Comparison of ENCODE assay signal across 9 cellular contexts in genomic region chr3:152268501-152269422, GRCh38. TPM values are rescaled to one million over a fixed set of nuclear protein-coding genes. Genes with fewer than 3 reads are reported as not detected.
DNase-seq lines count a peak whose midpoint lies in the region; ATAC-seq, FAIRE-seq and TF ChIP-seq lines count a peak whose summit lies in the region.
"Had no signal": no experiment of that assay in that cellular context is flagged by ENCODE, and none has a peak within 500 bp of the region (broad histone marks: within the 10 kb centered on the region; RNA-seq: fewer than 3 reads in every experiment).

MBNL1 (plus strand) TSS chr3:152268929; CDS start chr3:152300194, 31,265 bp downstream.

- no peaks in the 10 kb centered on the region for H3K27me3 Mint-ChIP-seq in dendritic cell treated with granulocyte-macrophage colony-stimulating factor and Interleukin-4, amounts not matched to agents 40 ng/mL and 50 ng/mL, for 4 days

- 0% methylated on average over 11 of the region's 89 CpGs for WGBS in HepG2 (ENCODE audit: low lambda C conversion rate)

- TF ChIP-seq EP300 in HepG2 (IDR thresholded peaks at IDR 0.05; ENCODE audit: low read depth in 2 of 2, low read length in 2 of 2) (no peak), HepG2 (CRISPR knock-in tag; IDR thresholded peaks at IDR 0.05; ENCODE audit: borderline replicate concordance) (0 out of 2 replicates have a peak, but pooled peaks have one; percentile 38)

- H3K27ac ChIP-seq in BLaER1: peak within 1 kb of the TSS; percentile 97
- H3K27ac ChIP-seq in HepG2 (ENCODE audit: extremely low read length, insufficient read depth, low read length): peak within 1 kb of the TSS; percentile 97

- FAIRE-seq in HepG2 (lab: Jason Lieb, UNC): no peak
- FAIRE-seq: TTC549 had no signal

- TF ChIP-seq RAD21 in HepG2 (CRISPR knock-in tag; IDR thresholded peaks at IDR 0.05): 0 out of 2 replicates have a peak, but pooled peaks have one; percentile 10

- POLR2A ChIA-PET in HepG2 (lab: Yijun Ruan, JAX): interaction anchor here (0.6 to 2.4 kb wide), 14 partner anchors 8 to 175 kb away, joined by 3 to 17 read pairs (median 6); no protein-coding TSS in a partner anchor

- in situ Hi-C loops in HepG2 (cut with HindIII; ENCODE audit: extremely low pct_ligation_motif_present, low pct_unique_long_range_greater_than_20kb): no loop called here

- TF ChIP-seq CTCF in HepG2 (CRISPR knock-in tag; IDR thresholded peaks at IDR 0.05): no peak

- DNase-seq in NCI-H748 treated with DMSO at 0.1 percent for 48 hours (lab: John Stamatoyannopoulos, UW) (peak; percentile 27), HepG2 (ENCODE audit: low spot score) (peak; percentile 70)
- DNase-seq in activated CD4-positive, alpha-beta T cell treated with anti-CD3 and anti-CD28 coated beads, Interleukin-2, amount 50 U/mL, for 48 hours: peak; percentile 83 to 87
- DNase-seq in stimulated activated CD4-positive, alpha-beta T cell treated with anti-CD3 and anti-CD28 coated beads, Interleukin-4, amount 100 ng/mL, for 1 hour: peak; percentile 77

- H3K4me1 Mint-ChIP-seq in dendritic cell treated with granulocyte-macrophage colony-stimulating factor and Interleukin-4, amounts not matched to agents 40 ng/mL and 50 ng/mL, for 4 days (ENCODE audit: low read depth): peaks cover 51% of the 10 kb centered on the region

- CTCF ChIA-PET in HepG2 (lab: Yijun Ruan, JAX; ENCODE audit: low intra/inter-chr PET ratio, low total read pairs): interaction anchor here (0.7 kb wide), 1 partner anchor 175 kb away, joined by 3 read pairs; no protein-coding TSS in a partner anchor

- H3K9me3 ChIP-seq in BLaER1 (no peaks in the 10 kb centered on the region), HepG2 (ENCODE audit: low read length) (no peaks in the 10 kb centered on the region)

- intact Hi-C loops in dendritic cell treated with granulocyte-macrophage colony-stimulating factor and Interleukin-4, amounts not matched to agents 40 ng/mL and 50 ng/mL, for 4 days (cut with micrococcal nuclease): loop anchor here (2.0 kb wide), 2 partner anchors 24 to 64 kb away; no protein-coding TSS in a partner anchor
- intact Hi-C loops in HepG2 (cut with micrococcal nuclease; ENCODE audit: unreplicated experiment): loop anchor here (1.0 to 2.0 kb wide), 2 partner anchors 30 to 176 kb away; no protein-coding TSS in a partner anchor

- H3K4me3 Mint-ChIP-seq in dendritic cell treated with granulocyte-macrophage colony-stimulating factor and Interleukin-4, amounts not matched to agents 40 ng/mL and 50 ng/mL, for 4 days: peak within 1 kb of the TSS; percentile 96

- peaks cover 44% of the 10 kb centered on the region for H3K79me2 ChIP-seq in HepG2 (ENCODE audit: insufficient read depth, low read length)

- H3K36me3 Mint-ChIP-seq in dendritic cell treated with granulocyte-macrophage colony-stimulating factor and Interleukin-4, amounts not matched to agents 40 ng/mL and 50 ng/mL, for 4 days (ENCODE audit: low read depth): peaks cover 48% of the 10 kb centered on the region

- peak; percentile 66 for ATAC-seq in GM19372 (IDR thresholded peaks at IDR 0.05; ENCODE audit: low read depth, unreplicated experiment)
- peak; percentile 63 for ATAC-seq in HG03520 (IDR thresholded peaks at IDR 0.05; ENCODE audit: unreplicated experiment)
- ATAC-seq in HepG2: peak; percentile 81

- H3K27ac Mint-ChIP-seq in dendritic cell treated with granulocyte-macrophage colony-stimulating factor and Interleukin-4, amounts not matched to agents 40 ng/mL and 50 ng/mL, for 4 days: peak within 1 kb of the TSS; percentile 97

- H3K4me1 ChIP-seq in BLaER1: peaks cover 27% of the 10 kb centered on the region
- peaks cover 56% of the 10 kb centered on the region for H3K4me1 ChIP-seq in HepG2 (ENCODE audit: insufficient read depth, low read length)

- H3K36me3 ChIP-seq in BLaER1 (no peaks in the 10 kb centered on the region), HepG2 (replicated peaks in 1 of 2; ENCODE audit: control insufficient read depth in 1 of 2, insufficient read depth in 2 of 2, low read length in 2 of 2) (no peaks in the 10 kb centered on the region)

- no peaks in the 10 kb centered on the region for H3K27me3 ChIP-seq in BLaER1
- no peaks in the 10 kb centered on the region for H3K27me3 ChIP-seq in HepG2 (ENCODE audit: control insufficient read depth in 1 of 2, insufficient read depth in 2 of 2, low read length in 2 of 2)

- peak within 1 kb of the TSS; percentile 93 for H3K9ac ChIP-seq in BLaER1
- H3K9ac ChIP-seq in HepG2 (ENCODE audit: insufficient read depth, low read depth, low read length): peak within 1 kb of the TSS; percentile 94

- peak within 1 kb of the TSS; percentile 42 for H2AFZ ChIP-seq in HepG2 (ENCODE audit: low read length)

- peaks cover 37% of the 10 kb centered on the region for H4K20me1 ChIP-seq in BLaER1
- no peaks in the 10 kb centered on the region for H4K20me1 ChIP-seq in HepG2 (ENCODE audit: insufficient read depth, low read length)

- H3K4me3 ChIP-seq in BLaER1: peak within 1 kb of the TSS; percentile 96
- H3K4me3 ChIP-seq in HepG2 (replicated peaks in 1 of 3; ENCODE audit: insufficient read depth in 1 of 3, low read depth in 2 of 3, low read length in 3 of 3): peak within 1 kb of the TSS; percentile 81 to 87 (median 86)

- no peaks in the 10 kb centered on the region for H3K9me3 Mint-ChIP-seq in dendritic cell treated with granulocyte-macrophage colony-stimulating factor and Interleukin-4, amounts not matched to agents 40 ng/mL and 50 ng/mL, for 4 days

- TSS peak; percentile 70 for BruUV-seq in HepG2 (replicated peaks; lab: Mats Ljungman, UMichigan)

- peak; percentile 85 to 93 for TF ChIP-seq POLR2A in HepG2 (IDR thresholded peaks at IDR 0.05; ENCODE audit: insufficient read depth in 1 of 2, low read depth in 2 of 2, low read length in 2 of 2)

- peak within 1 kb of the TSS; percentile 89 for H3K4me2 ChIP-seq in BLaER1
- peak within 1 kb of the TSS; percentile 79 for H3K4me2 ChIP-seq in HepG2 (ENCODE audit: low read depth, low read length)

TF ChIP-seq in HepG2, 621 proteins besides CTCF, POLR2A, EP300 and RAD21 (continues in another document):
- TF ChIP-seq ETS1 (CRISPR knock-in tag; IDR thresholded peaks at IDR 0.05) (peak; percentile 93), HNRNPK (IDR thresholded peaks at IDR 0.05; ENCODE audit: low read depth, low read length, poor library complexity, severe bottlenecking) (no peak), CREB1 (IDR thresholded peaks at IDR 0.05) (no peak), CREB1 (CRISPR knock-in tag; IDR thresholded peaks at IDR 0.05) (no peak), HOXA9 (CRISPR knock-in tag; IDR thresholded peaks at IDR 0.05; ENCODE audit: borderline replicate concordance) (peak; percentile 63; the same call in 1 of the 2 replicates), MXD3 (CRISPR knock-in tag; IDR thresholded peaks at IDR 0.05) (peak; percentile 85), ZNF343 (CRISPR knock-in tag; IDR thresholded peaks at IDR 0.05) (no peak)
- TF ChIP-seq, protein P1, sequence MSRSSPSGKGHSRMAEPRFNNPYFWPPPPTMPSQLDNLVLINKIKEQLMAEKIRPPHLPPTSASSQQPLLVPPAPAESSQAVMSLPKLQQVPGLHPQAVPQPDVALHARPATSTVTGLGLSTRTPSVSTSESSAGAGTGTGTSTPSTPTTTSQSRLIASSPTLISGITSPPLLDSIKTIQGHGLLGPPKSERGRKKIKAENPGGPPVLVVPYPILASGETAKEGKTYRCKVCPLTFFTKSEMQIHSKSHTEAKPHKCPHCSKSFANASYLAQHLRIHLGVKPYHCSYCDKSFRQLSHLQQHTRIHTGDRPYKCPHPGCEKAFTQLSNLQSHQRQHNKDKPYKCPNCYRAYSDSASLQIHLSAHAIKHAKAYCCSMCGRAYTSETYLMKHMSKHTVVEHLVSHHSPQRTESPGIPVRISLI (CRISPR knock-in tag; IDR thresholded peaks at IDR 0.05; ENCODE audit: borderline replicate concordance): peak; percentile 16; the same call in 1 of the 2 replicates

RNA-seq across cellular contexts. Expression of gene MBNL1, which starts in this region (rescaled TPM):
- total RNA-seq in HepG2 (2016; rRNA removed; fragmentation: Illumina TruSeq; extraction: Trizol): 55.4 TPM in 2 replicates
- total RNA-seq in HepG2 (2016; cell fraction: cytosol; rRNA removed; fragmentation: Illumina TruSeq; extraction: Trizol; ENCODE audit: low read depth): 8.2 and 11.3 TPM in 2 replicates
- 50.3 and 56.4 TPM in 2 replicates for total RNA-seq in HepG2 (2016; cell fraction: insoluble cytoplasmic fraction; rRNA removed; fragmentation: Illumina TruSeq; extraction: Trizol)
- total RNA-seq in HepG2 (2016; cell fraction: membrane; rRNA removed; fragmentation: Illumina TruSeq; extraction: Trizol): 19.1 and 21.6 TPM in 2 replicates
- total RNA-seq in HepG2 (2016; cell fraction: nucleus; rRNA removed; fragmentation: Illumina TruSeq; extraction: Trizol): 106 and 117 TPM in 2 replicates
- 19.3 and 27.1 TPM in 2 replicates for polyA plus RNA-seq in HepG2 (2011; rRNA removed)
- 23.1 and 24.2 TPM in 2 replicates for polyA plus RNA-seq in HepG2 (2011; cell fraction: cytosol; rRNA removed)
- polyA plus RNA-seq in HepG2 (2011; cell fraction: nucleus; rRNA removed): 28.6 and 31.4 TPM in 2 replicates
- 16.4 and 17.7 TPM in 2 replicates for polyA plus RNA-seq in HepG2 (2012)
- 1.4 and 1.5 TPM in 2 replicates for polyA plus RNA-seq in HepG2 (2016; cell fraction: cytosol; fragmentation: Illumina TruSeq; extraction: Trizol; ENCODE audit: low read depth)
- polyA plus RNA-seq in HepG2 (2016; cell fraction: insoluble cytoplasmic fraction; fragmentation: Illumina TruSeq; extraction: Trizol; ENCODE audit: low read depth): 35.7 and 36.6 TPM in 2 replicates
- 6.8 TPM in 2 replicates for polyA plus RNA-seq in HepG2 (2016; cell fraction: membrane; fragmentation: Illumina TruSeq; extraction: Trizol; ENCODE audit: low read depth)
- polyA plus RNA-seq in HepG2 (2016; cell fraction: nucleus; fragmentation: Illumina TruSeq; extraction: Trizol; ENCODE audit: insufficient read depth, low read depth): 41.8 and 44.0 TPM in 2 replicates
- 130 and 203 TPM in 2 replicates for polyA minus RNA-seq in HepG2 (2011; rRNA and poly(A)+ RNA removed; ENCODE audit: low replicate concordance)
- polyA minus RNA-seq in HepG2 (2011; cell fraction: cytosol; rRNA and poly(A)+ RNA removed): 59.9 and 63.4 TPM in 2 replicates
- 167 and 169 TPM in 2 replicates for polyA minus RNA-seq in HepG2 (2011; cell fraction: nucleus; rRNA and poly(A)+ RNA removed)

Comparison
In these comparisons a context has a peak if more than half of its experiments do, and no peak if none do; other contexts are left out.
1. Peak in every context shown above with its lines: DNase-seq, ATAC-seq, H3K4me3 ChIP-seq and H3K27ac ChIP-seq.
2. DNase-seq: peak in every context shown above with its lines; median percentile 85 in activated CD4-positive, alpha-beta T cell treated with anti-CD3 and anti-CD28 coated beads, Interleukin-2, amount 50 U/mL, for 48 hours; 77 in stimulated activated CD4-positive, alpha-beta T cell treated with anti-CD3 and anti-CD28 coated beads, Interleukin-4, amount 100 ng/mL, for 1 hour; 70 in HepG2; 27 in NCI-H748 treated with DMSO at 0.1 percent for 48 hours.